14 cellular contexts compared by ENCODE assay signal in genomic region chr6:137744877-137745276, GRCh38.
DNase-seq lines count a peak whose midpoint lies in the region; ATAC-seq and TF ChIP-seq lines count a peak whose summit lies in the region.
"Had no signal": no experiment of that assay in that cellular context is flagged by ENCODE, and none has a peak within 500 bp of the region (broad histone marks: within the 10 kb centered on the region; RNA-seq: fewer than 3 reads in every experiment).

No MANE protein-coding gene starts in this region.

- DNase-seq in chondrocyte (ENCODE audit: low spot score) = no peak
- no peak for DNase-seq in DMS 273 treated with DMSO at 0.1 percent for 48 hours (lab: John Stamatoyannopoulos, UW)
- DNase-seq in COLO668 (lab: John Stamatoyannopoulos, UW; ENCODE audit: unreplicated experiment) = no peak
- no peak for DNase-seq in posterior vena cava (ENCODE audit: low spot score)
- DNase-seq: activated CD8-positive, alpha-beta memory T cell treated with anti-CD3 and anti-CD28 coated beads, Interleukin-2, amount 50 U/mL, for 48 hours; adrenal gland; natural killer cell; NCI-H2107; uterus had no signal

- H3K9me3 Mint-ChIP-seq in chondrocyte (ENCODE audit: low read depth) = no peaks in the 10 kb centered on the region
- H3K9me3 Mint-ChIP-seq: natural killer cell had no signal

- no peaks in the 10 kb centered on the region for H3K27me3 Mint-ChIP-seq in chondrocyte (ENCODE audit: low read depth)

- no peak for TF ChIP-seq CTCF in chondrocyte (IDR thresholded peaks at IDR 0.05)

- intact Hi-C loops in posterior vena cava (cut with DNase I) = no loop called here

- H3K4me1 Mint-ChIP-seq in chondrocyte (ENCODE audit: low read depth) = peaks cover 4% of the 10 kb centered on the region

- H3K27ac Mint-ChIP-seq in chondrocyte (ENCODE audit: unreplicated experiment) = no peak overlapping the region
- H3K27ac Mint-ChIP-seq: natural killer cell had no signal

- no peak overlapping the region for H3K4me3 Mint-ChIP-seq in chondrocyte (ENCODE audit: unreplicated experiment)
- H3K4me3 Mint-ChIP-seq: natural killer cell had no signal

- peak; percentile 56 for ATAC-seq in GM18508 (IDR thresholded peaks at IDR 0.05; ENCODE audit: insufficient read depth, unreplicated experiment)
- peak; percentile 74 for ATAC-seq in GM19455 (IDR thresholded peaks at IDR 0.05; ENCODE audit: unreplicated experiment)
- ATAC-seq in HG02840 (IDR thresholded peaks at IDR 0.05; ENCODE audit: low FRiP score, unreplicated experiment) = peak; percentile 64
- peak; percentile 64 for ATAC-seq in HG03565 (IDR thresholded peaks at IDR 0.05; ENCODE audit: unreplicated experiment)
- ATAC-seq: gastroesophageal sphincter had no signal

- H3K36me3 Mint-ChIP-seq in chondrocyte (ENCODE audit: low read depth) = no peaks in the 10 kb centered on the region
- H3K36me3 Mint-ChIP-seq: natural killer cell had no signal
